20 cellular contexts compared by ENCODE assay signal in genomic region chr10:115026041-115026779, GRCh38.
DNase-seq lines count a peak whose midpoint lies in the region; ATAC-seq and TF ChIP-seq lines count a peak whose summit lies in the region.
"Had no signal": no experiment of that assay in that cellular context is flagged by ENCODE, and none has a peak within 500 bp of the region (broad histone marks: within the 10 kb centered on the region; RNA-seq: fewer than 3 reads in every experiment).

No MANE protein-coding gene starts in this region.

- peak; percentile 11 for TF ChIP-seq CTCF in osteoblast (IDR thresholded peaks at IDR 0.05; ENCODE audit: extremely low read depth, low read depth, low read length)

- H3K36me3 ChIP-seq in osteoblast (ENCODE audit: insufficient read depth, low read length), result no peaks in the 10 kb centered on the region
- H3K36me3 ChIP-seq: ascending aorta, BLaER1, HAP-1, heart right ventricle had no signal

- H3K36me3 Mint-ChIP-seq in activated CD4-positive, alpha-beta T cell treated with anti-CD3 and anti-CD28 coated beads for 36 hours (ENCODE audit: low read depth), result no peaks in the 10 kb centered on the region
- H3K36me3 Mint-ChIP-seq: natural killer cell treated with Interleukin-12 subunit alpha and Interleukin-12 subunit beta and Interleukin-15 and Interleukin-18, amount 100 ng/mL, for 72 hours had no signal

- no peaks in the 10 kb centered on the region for H3K4me1 ChIP-seq in osteoblast (ENCODE audit: insufficient read depth, low read length)
- H3K4me1 ChIP-seq: HAP-1 had no signal

- H3K4me2 ChIP-seq in osteoblast (ENCODE audit: insufficient read depth, low read length), result no peak overlapping the region
- H3K4me2 ChIP-seq: BLaER1, PC-9 had no signal

- POLR2A ChIA-PET in activated CD4-positive, alpha-beta T cell treated with anti-CD3 and anti-CD28 coated beads for 36 hours (lab: Charles Lee), result no interaction called here

- H2AFZ ChIP-seq in osteoblast (ENCODE audit: low read length), result no peak overlapping the region
- H2AFZ ChIP-seq: PC-9 had no signal

- H3K9me3 Mint-ChIP-seq in activated CD4-positive, alpha-beta T cell treated with anti-CD3 and anti-CD28 coated beads for 36 hours (ENCODE audit: low read depth), result no peaks in the 10 kb centered on the region
- H3K9me3 Mint-ChIP-seq: activated CD4-positive, alpha-beta T cell treated with anti-CD3 and anti-CD28 coated beads, Interleukin-2, amount 10 ng/mL, durations not matched to agents 7 days and 5 days; natural killer cell treated with Interleukin-12 subunit alpha and Interleukin-12 subunit beta and Interleukin-15 and Interleukin-18, amount 100 ng/mL, for 72 hours had no signal

- no peaks in the 10 kb centered on the region for H3K9me3 ChIP-seq in osteoblast (ENCODE audit: low read depth, low read length)
- H3K9me3 ChIP-seq: ascending aorta, BLaER1, HAP-1, heart right ventricle had no signal

- no peaks in the 10 kb centered on the region for H3K79me2 ChIP-seq in osteoblast (ENCODE audit: insufficient read depth, low read length)

- peaks cover 13% of the 10 kb centered on the region for H3K27me3 ChIP-seq in osteoblast (ENCODE audit: insufficient read depth, low read length)
- H3K27me3 ChIP-seq: ascending aorta, BLaER1, heart right ventricle had no signal

- intact Hi-C loops in activated CD4-positive, alpha-beta T cell treated with anti-CD3 and anti-CD28 coated beads for 36 hours (cut with DNase I, micrococcal nuclease), result no loop called here

- peaks cover 2% of the 10 kb centered on the region for H3K27me3 Mint-ChIP-seq in activated CD4-positive, alpha-beta T cell treated with anti-CD3 and anti-CD28 coated beads for 36 hours

- H3K4me3 ChIP-seq in osteoblast (ENCODE audit: insufficient read depth, low read length), result no peak overlapping the region
- H3K4me3 ChIP-seq: ascending aorta, BLaER1, HAP-1, heart right ventricle, PC-9 had no signal

- DNase-seq in NCI-H1092 (lab: John Stamatoyannopoulos, UW) (peak; percentile 34), NCI-H748 (lab: John Stamatoyannopoulos, UW; ENCODE audit: unreplicated experiment) (peak; percentile 89), cerebellum (ENCODE audit: low spot score) (peak; percentile 62), osteoblast (ENCODE audit: insufficient read length, low spot score, missing footprints) (no peak), GDM1 (lab: John Stamatoyannopoulos, UW) (no peak)
- no peak for DNase-seq in activated CD4-positive, alpha-beta T cell treated with anti-CD3 and anti-CD28 coated beads for 36 hours
- no peak for DNase-seq in central memory CD4-positive, alpha-beta T cell
- DNase-seq: activated CD4-positive, alpha-beta T cell treated with anti-CD3 and anti-CD28 coated beads, Interleukin-2, amount 10 ng/mL, durations not matched to agents 7 days and 5 days; activated naive CD4-positive, alpha-beta T cell treated with Interleukin-2 at 50 U/mL for 16 hours; heart right ventricle; kidney; NCI-H1694; PC-9; stimulated activated naive CD4-positive, alpha-beta T cell treated with Interleukin-2 at 50 U/mL for 16 hours; trophoblast cell had no signal

- H3K27ac ChIP-seq in osteoblast (ENCODE audit: low read depth, low read length), result no peak overlapping the region
- H3K27ac ChIP-seq: ascending aorta, BLaER1, heart right ventricle, PC-9 had no signal

- no peaks in the 10 kb centered on the region for H3K4me1 Mint-ChIP-seq in activated CD4-positive, alpha-beta T cell treated with anti-CD3 and anti-CD28 coated beads for 36 hours
- H3K4me1 Mint-ChIP-seq: activated CD4-positive, alpha-beta T cell treated with anti-CD3 and anti-CD28 coated beads, Interleukin-2, amount 10 ng/mL, durations not matched to agents 7 days and 5 days had no signal

- CTCF ChIA-PET in activated CD4-positive, alpha-beta T cell treated with anti-CD3 and anti-CD28 coated beads for 36 hours (lab: Charles Lee), result no interaction called here

- ATAC-seq in activated CD4-positive, alpha-beta T cell treated with anti-CD3 and anti-CD28 coated beads for 36 hours, result no peak
- ATAC-seq in HG02571 (IDR thresholded peaks at IDR 0.05; ENCODE audit: unreplicated experiment), result no peak
- ATAC-seq: heart right ventricle had no signal

- no peak overlapping the region for H3K4me3 Mint-ChIP-seq in activated CD4-positive, alpha-beta T cell treated with anti-CD3 and anti-CD28 coated beads for 36 hours
- H3K4me3 Mint-ChIP-seq: activated CD4-positive, alpha-beta T cell treated with anti-CD3 and anti-CD28 coated beads, Interleukin-2, amount 10 ng/mL, durations not matched to agents 7 days and 5 days; natural killer cell treated with Interleukin-12 subunit alpha and Interleukin-12 subunit beta and Interleukin-15 and Interleukin-18, amount 100 ng/mL, for 72 hours had no signal

- H4K20me1 ChIP-seq in osteoblast (ENCODE audit: insufficient read depth, low read length), result no peaks in the 10 kb centered on the region
- H4K20me1 ChIP-seq: BLaER1 had no signal

- no peak overlapping the region for H3K27ac Mint-ChIP-seq in activated CD4-positive, alpha-beta T cell treated with anti-CD3 and anti-CD28 coated beads for 36 hours
- H3K27ac Mint-ChIP-seq: activated CD4-positive, alpha-beta T cell treated with anti-CD3 and anti-CD28 coated beads, Interleukin-2, amount 10 ng/mL, durations not matched to agents 7 days and 5 days; natural killer cell treated with Interleukin-12 subunit alpha and Interleukin-12 subunit beta and Interleukin-15 and Interleukin-18, amount 100 ng/mL, for 72 hours had no signal

Comparison
In these comparisons a context has a peak if more than half of its experiments do, and no peak if none do; other contexts are left out.
1. DNase-seq: peak in NCI-H1092 (single experiment), NCI-H748 (single experiment) and cerebellum (single experiment); none in osteoblast (single experiment), activated CD4-positive, alpha-beta T cell treated with anti-CD3 and anti-CD28 coated beads for 36 hours (single experiment), central memory CD4-positive, alpha-beta T cell (single experiment) and GDM1 (single experiment).